Comparison of ENCODE assay signal across 9 cellular contexts in the genomic region with DNA sequence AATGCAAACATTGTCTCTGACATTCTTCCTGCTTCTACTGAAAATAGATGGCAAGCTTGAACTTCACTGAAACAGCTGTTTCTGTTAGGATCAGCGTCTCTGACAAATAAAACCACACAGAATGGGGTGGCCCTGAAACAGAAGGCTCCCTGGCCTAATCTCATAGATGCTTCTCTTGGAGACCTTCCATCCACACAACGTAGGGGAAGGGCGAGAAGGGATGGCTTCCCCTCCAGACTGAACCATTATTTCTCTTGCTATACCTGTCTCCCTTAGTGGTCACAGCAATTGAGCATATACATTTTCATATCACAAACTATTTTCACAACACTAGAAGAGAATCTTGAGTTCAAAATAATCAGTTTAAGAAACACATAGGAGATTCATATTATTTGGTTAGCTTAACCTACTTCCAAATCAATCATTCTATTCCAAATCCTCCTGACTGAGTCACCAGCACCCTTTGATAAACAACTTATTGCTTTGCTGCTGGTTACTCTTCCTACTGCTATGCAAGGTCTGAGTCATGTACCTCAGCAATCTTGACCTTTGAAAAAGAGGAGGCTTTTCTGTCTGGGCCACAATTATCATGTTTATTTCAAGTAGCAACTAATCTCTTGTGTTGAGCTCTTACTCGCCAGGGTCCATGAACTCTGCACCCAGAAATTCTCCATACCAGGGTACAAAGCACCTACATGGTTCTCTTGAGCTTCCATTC. TPM values are rescaled to one million over a fixed set of nuclear protein-coding genes. Genes with fewer than 3 reads are reported as not detected.
DNase-seq lines count a peak whose midpoint lies in the region; ATAC-seq and TF ChIP-seq lines count a peak whose summit lies in the region.
"Had no signal": no experiment of that assay in that cellular context is flagged by ENCODE, and none has a peak within 500 bp of the region (broad histone marks: within the 10 kb centered on the region; RNA-seq: fewer than 3 reads in every experiment).

No MANE protein-coding gene starts in this region.

- H3K36me3 ChIP-seq in BE2C: peaks cover 10% of the 10 kb centered on the region

- no peaks in the 10 kb centered on the region; the same call in 1 of the 2 replicates for H3K9me3 ChIP-seq in BE2C

- no peak for ATAC-seq in GM18517 (IDR thresholded peaks at IDR 0.05; ENCODE audit: unreplicated experiment)

- H3K27me3 Mint-ChIP-seq in osteocyte (ENCODE audit: unreplicated experiment): no peaks in the 10 kb centered on the region

- peaks cover 25% of the 10 kb centered on the region for H3K36me3 Mint-ChIP-seq in osteocyte (ENCODE audit: unreplicated experiment)

- CTCF ChIA-PET in RWPE1 (lab: Yijun Ruan, JAX): no interaction called here

- peaks cover 5% of the 10 kb centered on the region for H3K4me1 ChIP-seq in BE2C

- peak overlapping the region; percentile 45 for H3K27ac Mint-ChIP-seq in osteocyte (ENCODE audit: unreplicated experiment)

- H3K4me3 ChIP-seq in epithelial cell of esophagus (ENCODE audit: low read length): no peak overlapping the region
- no peak overlapping the region for H3K4me3 ChIP-seq in BE2C (ENCODE audit: low read depth, low read length)

- peaks cover 30% of the 10 kb centered on the region for H3K4me1 Mint-ChIP-seq in osteocyte (ENCODE audit: unreplicated experiment)

- no peak for TF ChIP-seq CTCF in RWPE1 (conservative IDR thresholded peaks at IDR 0.05; ENCODE audit: low read depth)
- no peak for TF ChIP-seq CTCF in epithelial cell of esophagus (IDR thresholded peaks at IDR 0.05; ENCODE audit: insufficient read depth, low read depth, low read length, missing control alignments)
- TF ChIP-seq CTCF in osteocyte (IDR thresholded peaks at IDR 0.05): no peak
- TF ChIP-seq CTCF in BE2C (IDR thresholded peaks at IDR 0.05; ENCODE audit: low read depth, low read length): no peak

- no peaks in the 10 kb centered on the region for H3K27me3 ChIP-seq in BE2C

- H3K4me3 Mint-ChIP-seq in osteocyte (ENCODE audit: unreplicated experiment): no peak overlapping the region

- no peak overlapping the region for H3K27ac ChIP-seq in RWPE1
- H3K27ac ChIP-seq: VCaP had no signal

- H3K9me3 Mint-ChIP-seq in osteocyte (ENCODE audit: unreplicated experiment): no peaks in the 10 kb centered on the region

- DNase-seq in COLO829 (ENCODE audit: low spot score): peak; percentile 62
- peak; percentile 62 for DNase-seq in RWPE1 (ENCODE audit: low spot score)
- DNase-seq in epithelial cell of esophagus (ENCODE audit: low read depth): peak; percentile 91
- DNase-seq in osteocyte (ENCODE audit: extremely low spot score, unreplicated experiment): no peak
- DNase-seq in COR-L47 (lab: John Stamatoyannopoulos, UW): no peak
- DNase-seq in BE2C: no peak
- no peak for DNase-seq in NCI-H446 (lab: John Stamatoyannopoulos, UW)

- POLR2A ChIA-PET in RWPE1 (lab: Yijun Ruan, JAX; ENCODE audit: low non-redundant PET): no interaction called here

RNA-seq across cellular contexts. Expression of gene CBLB, which starts 45.5 kb away (rescaled TPM):
- 24.6 and 28.8 TPM in 2 replicates for total RNA-seq in osteocyte
- polyA plus RNA-seq in BE2C (2012; ENCODE audit: insufficient read depth, insufficient read length, low read depth): 16.5 TPM

Comparison
In these comparisons a context has a peak if more than half of its experiments do, and no peak if none do; other contexts are left out.
1. DNase-seq: peak in COLO829 (single experiment), RWPE1 (single experiment) and epithelial cell of esophagus (single experiment); none in osteocyte (single experiment), COR-L47 (single experiment), BE2C (single experiment) and NCI-H446 (0 of 2).